ENCODE assay signal across 1 cellular context in genomic region chr15:40581796-40582195, GRCh38.
TF ChIP-seq lines count a peak whose summit lies in the region.

No MANE protein-coding gene starts in this region.

TF ChIP-seq in H1, 55 proteins besides CTCF, POLR2A, EP300 and RAD21:
- TF ChIP-seq SP1 (IDR thresholded peaks at IDR 0.05; ENCODE audit: low read depth, low read length), result 0 out of 2 replicates have a peak, but pooled peaks have one; percentile 48
